ENCODE assay signal across 1 cellular context in the genomic region with DNA sequence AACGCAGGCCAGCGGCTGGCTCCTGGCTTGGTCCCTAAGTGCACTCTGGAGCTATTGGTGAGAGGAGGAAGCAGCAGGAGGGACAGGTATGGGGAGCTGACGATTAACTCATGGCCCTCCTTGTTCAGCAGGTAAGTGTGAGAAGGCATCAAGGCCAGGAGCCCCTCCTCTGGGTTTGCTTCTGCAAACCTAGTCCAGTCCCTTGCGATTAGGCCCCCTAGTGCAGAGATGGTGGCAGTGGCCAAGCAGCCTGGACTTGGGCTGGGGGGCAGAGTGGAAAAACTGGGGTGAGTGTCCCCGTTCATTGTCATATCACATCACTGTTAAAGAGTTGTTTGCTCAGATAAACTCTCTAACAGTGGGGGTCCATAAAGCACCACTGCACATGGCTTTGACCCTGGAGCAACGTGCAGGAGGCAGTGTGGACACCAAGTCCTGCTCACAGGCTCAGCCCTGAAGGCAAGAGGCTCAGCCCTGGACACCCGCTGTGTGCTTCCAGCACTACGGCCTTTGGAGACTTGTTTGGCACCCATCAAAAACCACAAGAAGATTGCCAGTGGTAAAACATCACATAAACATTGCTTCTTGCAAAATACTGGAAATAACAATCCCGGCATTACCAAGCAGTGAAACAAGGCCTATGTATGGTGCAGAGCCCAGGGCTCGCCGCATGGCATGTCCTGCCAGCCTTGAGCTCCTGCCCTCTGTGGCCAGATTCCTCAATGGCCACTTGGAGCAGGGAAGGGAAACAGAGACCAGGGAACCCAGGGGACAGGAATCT.
TF ChIP-seq lines count a peak whose summit lies in the region.

No MANE protein-coding gene starts in this region.

TF ChIP-seq in H1, 55 proteins besides CTCF, POLR2A, EP300 and RAD21:
- TF ChIP-seq, protein P1, sequence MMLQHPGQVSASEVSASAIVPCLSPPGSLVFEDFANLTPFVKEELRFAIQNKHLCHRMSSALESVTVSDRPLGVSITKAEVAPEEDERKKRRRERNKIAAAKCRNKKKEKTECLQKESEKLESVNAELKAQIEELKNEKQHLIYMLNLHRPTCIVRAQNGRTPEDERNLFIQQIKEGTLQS (IDR thresholded peaks at IDR 0.05; ENCODE audit: insufficient read depth, low read depth, low read length): no peak
- no peak for TF ChIP-seq TAF1 (IDR thresholded peaks at IDR 0.05; ENCODE audit: low read depth, low read length)
- TF ChIP-seq CREB1 (IDR thresholded peaks at IDR 0.05): no peak
- no peak for TF ChIP-seq NANOG (IDR thresholded peaks at IDR 0.05; ENCODE audit: insufficient read depth, low read depth, low read length, poor library complexity, severe bottlenecking)
- no peak for TF ChIP-seq ZNF274 (IDR thresholded peaks at IDR 0.05; ENCODE audit: borderline replicate concordance, extremely low read depth, low read length)
- TF ChIP-seq SIX5 (IDR thresholded peaks at IDR 0.05; ENCODE audit: low read depth, low read length): no peak
- no peak for TF ChIP-seq SP4 (IDR thresholded peaks at IDR 0.05; ENCODE audit: low read length)
- TF ChIP-seq BCL11A (IDR thresholded peaks at IDR 0.05; ENCODE audit: low read depth in 2 of 2, low read length in 2 of 2): no peak
- TF ChIP-seq KDM1A (IDR thresholded peaks at IDR 0.05; ENCODE audit: borderline replicate concordance, low read length): no peak
- TF ChIP-seq SUZ12 (IDR thresholded peaks at IDR 0.05; ENCODE audit: low read length): no peak
- TF ChIP-seq, protein P2, sequence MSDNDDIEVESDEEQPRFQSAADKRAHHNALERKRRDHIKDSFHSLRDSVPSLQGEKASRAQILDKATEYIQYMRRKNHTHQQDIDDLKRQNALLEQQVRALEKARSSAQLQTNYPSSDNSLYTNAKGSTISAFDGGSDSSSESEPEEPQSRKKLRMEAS (IDR thresholded peaks at IDR 0.05): no peak
- no peak for TF ChIP-seq RNF2 (IDR thresholded peaks at IDR 0.05; ENCODE audit: borderline replicate concordance, low read depth, low read length, missing control alignments, poor library complexity, severe bottlenecking)
- TF ChIP-seq RBBP5 (IDR thresholded peaks at IDR 0.05; ENCODE audit: borderline replicate concordance, low read depth, low read length): no peak
